11 cellular contexts compared by ENCODE assay signal in genomic region chr2:45851576-45852304, GRCh38.
DNase-seq lines count a peak whose midpoint lies in the region; ATAC-seq and TF ChIP-seq lines count a peak whose summit lies in the region.
"Had no signal": no experiment of that assay in that cellular context is flagged by ENCODE, and none has a peak within 500 bp of the region (broad histone marks: within the 10 kb centered on the region; RNA-seq: fewer than 3 reads in every experiment).

No MANE protein-coding gene starts in this region.

- no peaks in the 10 kb centered on the region for H3K4me1 ChIP-seq in prostate gland (replicated peaks)

- DNase-seq in EL (peak; percentile 87), NCI-H226 (peak; percentile 59), cardiac fibroblast (ENCODE audit: low read depth in 2 of 2) (peak; percentile 45 to 65), prostate gland (ENCODE audit: low spot score) (peak; percentile 11), NCI-H510A (lab: John Stamatoyannopoulos, UW) (no peak), dorsolateral prefrontal cortex (no peak)
- DNase-seq in natural killer cell treated with Interleukin-12 subunit alpha and Interleukin-12 subunit beta and Interleukin-15 and Interleukin-18, amount 100 ng/mL, for 72 hours (ENCODE audit: low spot score), result no peak
- DNase-seq: nucleus accumbens had no signal

- H3K9me3 Mint-ChIP-seq in natural killer cell treated with Interleukin-12 subunit alpha and Interleukin-12 subunit beta and Interleukin-15 and Interleukin-18, amount 100 ng/mL, for 72 hours, result no peaks in the 10 kb centered on the region

- no peak overlapping the region for H3K27ac Mint-ChIP-seq in natural killer cell treated with Interleukin-12 subunit alpha and Interleukin-12 subunit beta and Interleukin-15 and Interleukin-18, amount 100 ng/mL, for 72 hours
- H3K27ac Mint-ChIP-seq: activated T-helper 2 cell treated with anti-CD3 and anti-CD28 coated beads, Interferon-gamma antibody, Interleukin-2, Interleukin-4, amounts not matched to agents 10 μg/mL and 5 μg/mL and 100 μg/mL, durations not matched to agents 14 hours and 24 hours and 36 hours had no signal

- peaks cover 4% of the 10 kb centered on the region for H3K36me3 Mint-ChIP-seq in natural killer cell treated with Interleukin-12 subunit alpha and Interleukin-12 subunit beta and Interleukin-15 and Interleukin-18, amount 100 ng/mL, for 72 hours

- H3K4me1 Mint-ChIP-seq in natural killer cell treated with Interleukin-12 subunit alpha and Interleukin-12 subunit beta and Interleukin-15 and Interleukin-18, amount 100 ng/mL, for 72 hours (ENCODE audit: low read depth in 2 of 2), result peaks cover 2 to 14% of the 10 kb centered on the region in 2 donors

- no peak overlapping the region for H3K27ac ChIP-seq in prostate gland
- H3K27ac ChIP-seq in dorsolateral prefrontal cortex, result no peak overlapping the region

- ATAC-seq in HG03521 (IDR thresholded peaks at IDR 0.05; ENCODE audit: unreplicated experiment), result no peak
- ATAC-seq in natural killer cell treated with Interleukin-12 subunit alpha and Interleukin-12 subunit beta and Interleukin-15 and Interleukin-18, amount 100 ng/mL, for 72 hours, result no peak
- ATAC-seq: HepG2 had no signal

- no peaks in the 10 kb centered on the region for H3K27me3 Mint-ChIP-seq in natural killer cell treated with Interleukin-12 subunit alpha and Interleukin-12 subunit beta and Interleukin-15 and Interleukin-18, amount 100 ng/mL, for 72 hours

- H3K4me3 ChIP-seq in cardiac fibroblast (replicated peaks in 1 of 2; ENCODE audit: low read depth in 2 of 2, low read length in 2 of 2) (no peak overlapping the region), prostate gland (no peak overlapping the region), dorsolateral prefrontal cortex (no peak overlapping the region)

- intact Hi-C loops in prostate gland (cut with DNase I) (no loop called here), dorsolateral prefrontal cortex (cut with DNase I) (no loop called here)

- H3K27me3 ChIP-seq in prostate gland (replicated peaks; ENCODE audit: insufficient read depth) (no peaks in the 10 kb centered on the region), dorsolateral prefrontal cortex (no peaks in the 10 kb centered on the region)

- no peaks in the 10 kb centered on the region for H3K36me3 ChIP-seq in prostate gland

- H3K9me3 ChIP-seq in prostate gland, result no peaks in the 10 kb centered on the region

- no peak for TF ChIP-seq POLR2A in prostate gland (IDR thresholded peaks at IDR 0.05)

- no peak overlapping the region for H3K4me3 Mint-ChIP-seq in natural killer cell treated with Interleukin-12 subunit alpha and Interleukin-12 subunit beta and Interleukin-15 and Interleukin-18, amount 100 ng/mL, for 72 hours

- no peak for TF ChIP-seq CTCF in cardiac fibroblast (IDR thresholded peaks at IDR 0.05; ENCODE audit: low read depth, low read length)
- no peak for TF ChIP-seq CTCF in prostate gland (IDR thresholded peaks at IDR 0.05)
- TF ChIP-seq CTCF in dorsolateral prefrontal cortex (IDR thresholded peaks at IDR 0.05 in 54 of 56, conservative IDR thresholded peaks at IDR 0.05 in 2 of 56; ENCODE audit: low read depth in 1 of 56, partially characterized antibody in 56 of 56), result no peak

- 50% methylated on average over 11 of the region's 11 CpGs for WGBS in prostate gland

Comparison
In these comparisons a context has a peak if more than half of its experiments do, and no peak if none do; other contexts are left out.
1. DNase-seq: peak in EL (single experiment), NCI-H226 (single experiment), cardiac fibroblast (2 of 2) and prostate gland (single experiment); none in NCI-H510A (single experiment), natural killer cell treated with Interleukin-12 subunit alpha and Interleukin-12 subunit beta and Interleukin-15 and Interleukin-18, amount 100 ng/mL, for 72 hours (single experiment) and dorsolateral prefrontal cortex (0 of 10).